ENCODE assay signal across 25 cellular contexts in the genomic region with DNA sequence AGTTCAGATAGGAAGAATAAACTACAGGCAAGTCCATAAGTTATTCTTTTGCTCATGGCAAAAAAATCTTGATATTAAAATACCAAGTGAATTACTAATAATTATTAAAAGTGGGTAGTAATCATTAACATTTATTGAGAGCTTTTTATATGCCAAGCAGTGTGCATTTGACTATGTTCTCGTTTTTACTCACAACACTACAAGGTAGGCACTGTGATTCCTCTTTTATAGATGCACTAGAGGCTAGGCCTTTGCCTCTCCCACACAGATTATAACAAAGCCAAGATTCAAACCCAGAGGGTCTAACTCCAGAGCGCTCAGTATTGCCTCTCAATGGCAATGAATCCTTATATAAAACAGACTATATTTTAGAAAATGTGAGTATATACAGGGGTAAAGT.
"Had no signal": no experiment of that assay in that cellular context is flagged by ENCODE, and none has a peak within 500 bp of the region (broad histone marks: within the 10 kb centered on the region; RNA-seq: fewer than 3 reads in every experiment).

No MANE protein-coding gene starts in this region.

- H3K4me1 ChIP-seq: left ventricle myocardium inferior, right atrium auricular region, right lobe of liver, thyroid gland, transverse colon, upper lobe of left lung, vagina had no signal

- H3K27ac ChIP-seq: left ventricle myocardium inferior, ovary, right atrium auricular region, right lobe of liver, thyroid gland, transverse colon, upper lobe of left lung, vagina had no signal

- ATAC-seq: mucosa of descending colon; naive thymus-derived CD4-positive, alpha-beta T cell; natural killer cell treated with Interleukin-12 subunit alpha and Interleukin-12 subunit beta and Interleukin-15 and Interleukin-18, amount 100 ng/mL, for 72 hours; right lobe of liver; stimulated activated memory B cell treated with anti-CD40 and anti-IgM and Interleukin-4, amounts not matched to agents 10 μg/mL and 1 μg/mL and 100 μg/mL, for 72 hours; stimulated activated naive CD8-positive, alpha-beta T cell treated with anti-CD3 and anti-CD28 coated beads, Interleukin-15, amount 100 ng/mL, for 72 hours had no signal

- H3K36me3 ChIP-seq: left ventricle myocardium inferior, ovary, right atrium auricular region, right lobe of liver, thyroid gland, transverse colon, upper lobe of left lung, vagina had no signal

- H3K4me3 ChIP-seq: left ventricle myocardium inferior, lung, mucosa of descending colon, ovary, right atrium auricular region, right lobe of liver, smooth muscle cell, thyroid gland, transverse colon, upper lobe of left lung, vagina had no signal

- H3K9me3 ChIP-seq: mucosa of descending colon, ovary, right lobe of liver, thyroid gland, upper lobe of left lung, vagina had no signal

- H3K27me3 ChIP-seq: ovary, right atrium auricular region, right lobe of liver, thyroid gland, transverse colon, upper lobe of left lung, vagina had no signal

- DNase-seq: immature natural killer cell; kidney; left ventricle myocardium inferior; mesendoderm; midbrain; mucosa of descending colon; naive thymus-derived CD4-positive, alpha-beta T cell; ovary; right lobe of liver; stimulated activated CD4-positive, alpha-beta T cell treated with anti-CD3 and anti-CD28 coated beads, Interleukin-1b, Interleukin-23, amount 100 ng/mL, for 48 hours; stimulated activated CD4-positive, alpha-beta T cell treated with anti-CD3 and anti-CD28 coated beads, Interleukin-2, amount 100 ng/mL, for 48 hours; stimulated activated CD4-positive, alpha-beta T cell treated with anti-CD3 and anti-CD28 coated beads, Interleukin-4, amount 100 ng/mL, for 4 hours; stimulated activated CD8-positive, alpha-beta memory T cell treated with anti-CD3 and anti-CD28 coated beads, Interleukin-4, amount 100 ng/mL, for 48 hours; stimulated activated naive CD4-positive, alpha-beta T cell treated with Interleukin-2 at 50 U/mL for 16 hours; stimulated activated naive CD8-positive, alpha-beta T cell treated with anti-CD3 and anti-CD28 coated beads, Interleukin-15, amount 100 ng/mL, for 72 hours; substantia nigra; thyroid gland; transverse colon; upper lobe of left lung had no signal
